Comparison of ENCODE assay signal across 1 cellular context in the genomic region with DNA sequence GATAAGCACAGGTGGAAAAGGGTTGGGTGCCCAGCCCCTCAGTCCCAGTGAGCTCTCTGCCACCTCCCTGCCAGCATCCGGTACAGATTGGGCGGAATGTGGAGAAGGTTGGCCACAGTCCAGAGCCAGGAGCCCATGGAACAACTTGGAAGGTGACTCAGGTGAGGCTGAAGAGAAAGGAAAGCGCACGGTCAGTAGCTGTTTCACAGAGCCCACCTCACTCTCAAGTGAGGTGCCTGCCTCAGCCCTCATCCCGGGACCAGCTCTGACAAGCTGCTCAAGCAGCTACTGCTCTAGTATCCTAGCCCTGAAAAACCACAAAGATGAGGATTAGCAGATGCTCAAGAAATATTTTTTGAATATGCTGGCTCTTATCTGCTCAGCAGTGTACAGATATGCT.
TF ChIP-seq lines count a peak whose summit lies in the region.

No MANE protein-coding gene starts in this region.

TF ChIP-seq in GM12878, 131 proteins besides CTCF, POLR2A, EP300 and RAD21:
- no peak for TF ChIP-seq POLR2AphosphoS2 (IDR thresholded peaks at IDR 0.05; ENCODE audit: low read depth, low read length)
- TF ChIP-seq MYB (IDR thresholded peaks at IDR 0.05; ENCODE audit: borderline replicate concordance, low read depth, low read length): no peak
- TF ChIP-seq IRF4 (IDR thresholded peaks at IDR 0.05; ENCODE audit: low read depth, low read length): no peak
- no peak for TF ChIP-seq EED (IDR thresholded peaks at IDR 0.05; ENCODE audit: low read depth)
- TF ChIP-seq JUNB (IDR thresholded peaks at IDR 0.05): no peak
- no peak for TF ChIP-seq JUND (IDR thresholded peaks at IDR 0.05; ENCODE audit: low read depth, low read length)
- TF ChIP-seq, protein P1, sequence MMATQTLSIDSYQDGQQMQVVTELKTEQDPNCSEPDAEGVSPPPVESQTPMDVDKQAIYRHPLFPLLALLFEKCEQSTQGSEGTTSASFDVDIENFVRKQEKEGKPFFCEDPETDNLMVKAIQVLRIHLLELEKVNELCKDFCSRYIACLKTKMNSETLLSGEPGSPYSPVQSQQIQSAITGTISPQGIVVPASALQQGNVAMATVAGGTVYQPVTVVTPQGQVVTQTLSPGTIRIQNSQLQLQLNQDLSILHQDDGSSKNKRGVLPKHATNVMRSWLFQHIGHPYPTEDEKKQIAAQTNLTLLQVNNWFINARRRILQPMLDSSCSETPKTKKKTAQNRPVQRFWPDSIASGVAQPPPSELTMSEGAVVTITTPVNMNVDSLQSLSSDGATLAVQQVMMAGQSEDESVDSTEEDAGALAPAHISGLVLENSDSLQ (IDR thresholded peaks at IDR 0.05): no peak
- TF ChIP-seq RFX5 (IDR thresholded peaks at IDR 0.05; ENCODE audit: low read depth, low read length): no peak
- TF ChIP-seq, protein P2, sequence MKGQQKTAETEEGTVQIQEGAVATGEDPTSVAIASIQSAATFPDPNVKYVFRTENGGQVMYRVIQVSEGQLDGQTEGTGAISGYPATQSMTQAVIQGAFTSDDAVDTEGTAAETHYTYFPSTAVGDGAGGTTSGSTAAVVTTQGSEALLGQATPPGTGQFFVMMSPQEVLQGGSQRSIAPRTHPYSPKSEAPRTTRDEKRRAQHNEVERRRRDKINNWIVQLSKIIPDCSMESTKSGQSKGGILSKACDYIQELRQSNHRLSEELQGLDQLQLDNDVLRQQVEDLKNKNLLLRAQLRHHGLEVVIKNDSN (IDR thresholded peaks at IDR 0.05; ENCODE audit: borderline replicate concordance, extremely low read length, insufficient read depth, low read depth, low read length): no peak
- TF ChIP-seq PAX8 (IDR thresholded peaks at IDR 0.05): no peak
- no peak for TF ChIP-seq MEF2B (IDR thresholded peaks at IDR 0.05; ENCODE audit: partially characterized antibody, poor library complexity, severe bottlenecking)
- TF ChIP-seq SIX5 (IDR thresholded peaks at IDR 0.05; ENCODE audit: low read depth, low read length, severe bottlenecking): no peak
- TF ChIP-seq, protein P3, sequence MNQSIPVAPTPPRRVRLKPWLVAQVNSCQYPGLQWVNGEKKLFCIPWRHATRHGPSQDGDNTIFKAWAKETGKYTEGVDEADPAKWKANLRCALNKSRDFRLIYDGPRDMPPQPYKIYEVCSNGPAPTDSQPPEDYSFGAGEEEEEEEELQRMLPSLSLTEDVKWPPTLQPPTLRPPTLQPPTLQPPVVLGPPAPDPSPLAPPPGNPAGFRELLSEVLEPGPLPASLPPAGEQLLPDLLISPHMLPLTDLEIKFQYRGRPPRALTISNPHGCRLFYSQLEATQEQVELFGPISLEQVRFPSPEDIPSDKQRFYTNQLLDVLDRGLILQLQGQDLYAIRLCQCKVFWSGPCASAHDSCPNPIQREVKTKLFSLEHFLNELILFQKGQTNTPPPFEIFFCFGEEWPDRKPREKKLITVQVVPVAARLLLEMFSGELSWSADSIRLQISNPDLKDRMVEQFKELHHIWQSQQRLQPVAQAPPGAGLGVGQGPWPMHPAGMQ (IDR thresholded peaks at IDR 0.05; ENCODE audit: borderline replicate concordance): no peak
- no peak for TF ChIP-seq STAT1 (conservative IDR thresholded peaks at IDR 0.05)
- TF ChIP-seq CREM (IDR thresholded peaks at IDR 0.05; ENCODE audit: low read depth): no peak
- TF ChIP-seq, protein P4, sequence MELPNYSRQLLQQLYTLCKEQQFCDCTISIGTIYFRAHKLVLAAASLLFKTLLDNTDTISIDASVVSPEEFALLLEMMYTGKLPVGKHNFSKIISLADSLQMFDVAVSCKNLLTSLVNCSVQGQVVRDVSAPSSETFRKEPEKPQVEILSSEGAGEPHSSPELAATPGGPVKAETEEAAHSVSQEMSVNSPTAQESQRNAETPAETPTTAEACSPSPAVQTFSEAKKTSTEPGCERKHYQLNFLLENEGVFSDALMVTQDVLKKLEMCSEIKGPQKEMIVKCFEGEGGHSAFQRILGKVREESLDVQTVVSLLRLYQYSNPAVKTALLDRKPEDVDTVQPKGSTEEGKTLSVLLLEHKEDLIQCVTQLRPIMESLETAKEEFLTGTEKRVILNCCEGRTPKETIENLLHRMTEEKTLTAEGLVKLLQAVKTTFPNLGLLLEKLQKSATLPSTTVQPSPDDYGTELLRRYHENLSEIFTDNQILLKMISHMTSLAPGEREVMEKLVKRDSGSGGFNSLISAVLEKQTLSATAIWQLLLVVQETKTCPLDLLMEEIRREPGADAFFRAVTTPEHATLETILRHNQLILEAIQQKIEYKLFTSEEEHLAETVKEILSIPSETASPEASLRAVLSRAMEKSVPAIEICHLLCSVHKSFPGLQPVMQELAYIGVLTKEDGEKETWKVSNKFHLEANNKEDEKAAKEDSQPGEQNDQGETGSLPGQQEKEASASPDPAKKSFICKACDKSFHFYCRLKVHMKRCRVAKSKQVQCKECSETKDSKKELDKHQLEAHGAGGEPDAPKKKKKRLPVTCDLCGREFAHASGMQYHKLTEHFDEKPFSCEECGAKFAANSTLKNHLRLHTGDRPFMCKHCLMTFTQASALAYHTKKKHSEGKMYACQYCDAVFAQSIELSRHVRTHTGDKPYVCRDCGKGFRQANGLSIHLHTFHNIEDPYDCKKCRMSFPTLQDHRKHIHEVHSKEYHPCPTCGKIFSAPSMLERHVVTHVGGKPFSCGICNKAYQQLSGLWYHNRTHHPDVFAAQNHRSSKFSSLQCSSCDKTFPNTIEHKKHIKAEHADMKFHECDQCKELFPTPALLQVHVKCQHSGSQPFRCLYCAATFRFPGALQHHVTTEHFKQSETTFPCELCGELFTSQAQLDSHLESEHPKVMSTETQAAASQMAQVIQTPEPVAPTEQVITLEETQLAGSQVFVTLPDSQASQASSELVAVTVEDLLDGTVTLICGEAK (IDR thresholded peaks at IDR 0.05; ENCODE audit: borderline replicate concordance): no peak
- TF ChIP-seq KAT2A (conservative IDR thresholded peaks at IDR 0.05; ENCODE audit: control insufficient read depth, low read depth, low read length): no peak
- no peak for TF ChIP-seq HDGF (IDR thresholded peaks at IDR 0.05)
- TF ChIP-seq PAX5 (IDR thresholded peaks at IDR 0.05; ENCODE audit: borderline replicate concordance, low read depth, low read length): no peak
- no peak for TF ChIP-seq CBX5 (IDR thresholded peaks at IDR 0.05; ENCODE audit: low read depth)
